ENCODE assay signal across 33 cellular contexts in the genomic region with DNA sequence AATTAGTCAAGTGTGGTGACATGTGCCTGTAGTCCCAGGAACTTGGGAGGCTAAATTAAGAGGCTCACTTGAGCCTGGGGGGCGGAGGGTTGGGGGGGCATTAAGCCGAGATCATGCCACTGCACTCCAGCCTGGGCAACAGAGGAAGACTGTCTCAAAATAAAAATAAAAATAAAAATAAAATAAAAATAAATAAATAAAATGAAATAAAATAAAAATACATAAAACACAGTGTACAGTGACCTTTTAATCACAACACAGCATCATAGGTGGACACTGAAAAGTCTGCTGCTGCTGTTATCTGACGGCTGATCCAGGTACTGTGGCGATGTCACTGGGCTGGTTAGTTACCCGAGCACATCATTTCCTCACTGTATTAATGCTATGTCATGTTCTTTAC.
"Had no signal": no experiment of that assay in that cellular context is flagged by ENCODE, and none has a peak within 500 bp of the region (broad histone marks: within the 10 kb centered on the region; RNA-seq: fewer than 3 reads in every experiment).

No MANE protein-coding gene starts in this region.

- H3K4me3 Mint-ChIP-seq: activated B cell treated with CpG ODN at 0.5 μM for 24 hours; activated CD8-positive, alpha-beta memory T cell treated with anti-CD3 and anti-CD28 coated beads, Interleukin-2, amount 10 ng/mL, durations not matched to agents 7 days and 5 days; activated CD8-positive, alpha-beta T cell treated with anti-CD3 and anti-CD28 coated beads for 36 hours; activated naive CD4-positive, alpha-beta T cell treated with anti-CD3 and anti-CD28 coated beads for 36 hours; activated naive CD4-positive, alpha-beta T cell treated with anti-CD3 and anti-CD28 coated beads, Interleukin-2, amount 50 U/mL, for 24 hours; activated naive CD8-positive, alpha-beta T cell treated with anti-CD3 and anti-CD28 coated beads for 36 hours; activated naive CD8-positive, alpha-beta T cell treated with anti-CD3 and anti-CD28 coated beads, Interleukin-2, amount 50 U/mL, for 24 hours; activated T-helper 1 cell treated with anti-CD3 and anti-CD28 coated beads, Interleukin-12 subunit alpha, Interleukin-12 subunit beta, Interleukin-2, Interleukin-4 antibody, amounts not matched to agents 30 ng/mL and 10 ng/mL and 1 ng/mL, durations not matched to agents 14 hours and 24 hours and 36 hours; effector memory CD8-positive, alpha-beta T cell had no signal

- H3K27me3 ChIP-seq: adrenal gland, body of pancreas, esophagus muscularis mucosa, foreskin keratinocyte, gastrocnemius medialis, heart right ventricle had no signal

- DNase-seq: activated B cell treated with CpG ODN at 0.5 μM for 24 hours; activated CD4-positive, alpha-beta T cell treated with anti-CD3 and anti-CD28 coated beads for 48 hours; activated CD4-positive, alpha-beta T cell treated with anti-CD3 and anti-CD28 coated beads, Interleukin-2, amount 50 U/mL, for 1 hour; activated CD4-positive, alpha-beta T cell treated with anti-CD3 and anti-CD28 coated beads, Interleukin-2, amount 50 U/mL, for 48 hours; activated CD8-positive, alpha-beta memory T cell treated with anti-CD3 and anti-CD28 coated beads, Interleukin-2, amount 10 ng/mL, durations not matched to agents 7 days and 5 days; activated CD8-positive, alpha-beta memory T cell treated with anti-CD3 and anti-CD28 coated beads, Interleukin-2, amount 50 U/mL, for 4 hours; activated CD8-positive, alpha-beta T cell treated with anti-CD3 and anti-CD28 coated beads for 36 hours; activated effector memory CD4-positive, alpha-beta T cell treated with anti-CD3 and anti-CD28 coated beads, Interleukin-2, amount 50 U/mL, for 16 hours; activated naive CD4-positive, alpha-beta T cell treated with anti-CD3 and anti-CD28 coated beads for 36 hours; activated naive CD8-positive, alpha-beta T cell treated with anti-CD3 and anti-CD28 coated beads for 36 hours; activated naive CD8-positive, alpha-beta T cell treated with anti-CD3 and anti-CD28 coated beads, Interleukin-2, amount 50 U/mL, for 24 hours; activated T-cell treated with anti-CD3 and anti-CD28 coated beads, Interleukin-2, amount 50 U/mL, for 1 hour; activated T-cell treated with anti-CD3 and anti-CD28 coated beads, Interleukin-2, amount 50 U/mL, for 48 hours; amygdala; aorta; body of pancreas; caudate nucleus; cortex of kidney; dermis blood vessel endothelial cell; effector CD4-positive, alpha-beta T cell; effector memory CD8-positive, alpha-beta T cell; foreskin keratinocyte; gastrocnemius medialis; glutamatergic neuron; heart right ventricle; T-helper 2 cell had no signal

- H3K4me3 ChIP-seq: adrenal gland, body of pancreas, esophagus muscularis mucosa, gastrocnemius medialis, heart right ventricle had no signal

- H3K36me3 ChIP-seq: adrenal gland had no signal

- H3K27ac ChIP-seq: body of pancreas, esophagus muscularis mucosa, foreskin keratinocyte, gastrocnemius medialis, heart right ventricle, VCaP had no signal

- H3K4me1 ChIP-seq: foreskin keratinocyte had no signal

- H3K9me3 ChIP-seq: adrenal gland, body of pancreas, esophagus muscularis mucosa, gastrocnemius medialis, heart right ventricle had no signal

- H3K27me3 Mint-ChIP-seq: activated B cell treated with CpG ODN at 0.5 μM for 24 hours; activated CD8-positive, alpha-beta memory T cell treated with anti-CD3 and anti-CD28 coated beads, Interleukin-2, amount 10 ng/mL, durations not matched to agents 7 days and 5 days; activated CD8-positive, alpha-beta T cell treated with anti-CD3 and anti-CD28 coated beads for 36 hours; activated naive CD4-positive, alpha-beta T cell treated with anti-CD3 and anti-CD28 coated beads, Interleukin-2, amount 50 U/mL, for 24 hours; activated naive CD8-positive, alpha-beta T cell treated with anti-CD3 and anti-CD28 coated beads for 36 hours; activated naive CD8-positive, alpha-beta T cell treated with anti-CD3 and anti-CD28 coated beads, Interleukin-2, amount 50 U/mL, for 24 hours; effector memory CD8-positive, alpha-beta T cell had no signal

- H3K9me3 Mint-ChIP-seq: activated B cell treated with CpG ODN at 0.5 μM for 24 hours; activated CD8-positive, alpha-beta T cell treated with anti-CD3 and anti-CD28 coated beads for 36 hours; activated naive CD4-positive, alpha-beta T cell treated with anti-CD3 and anti-CD28 coated beads for 36 hours; activated naive CD4-positive, alpha-beta T cell treated with anti-CD3 and anti-CD28 coated beads, Interleukin-2, amount 50 U/mL, for 24 hours; activated naive CD8-positive, alpha-beta T cell treated with anti-CD3 and anti-CD28 coated beads for 36 hours; activated naive CD8-positive, alpha-beta T cell treated with anti-CD3 and anti-CD28 coated beads, Interleukin-2, amount 50 U/mL, for 24 hours; activated T-helper 1 cell treated with anti-CD3 and anti-CD28 coated beads, Interleukin-12 subunit alpha, Interleukin-12 subunit beta, Interleukin-2, Interleukin-4 antibody, amounts not matched to agents 30 ng/mL and 10 ng/mL and 1 ng/mL, durations not matched to agents 14 hours and 24 hours and 36 hours; activated T-helper 2 cell treated with anti-CD3 and anti-CD28 coated beads, Interferon-gamma antibody, Interleukin-2, Interleukin-4, amounts not matched to agents 10 μg/mL and 5 μg/mL and 100 μg/mL, durations not matched to agents 14 hours and 24 hours and 36 hours; effector memory CD8-positive, alpha-beta T cell had no signal

- ATAC-seq: activated CD4-positive, CD25-positive, alpha-beta regulatory T cell treated with anti-CD3 and anti-CD28 coated beads, Interleukin-2, amount 50 U/mL, for 24 hours; activated CD8-positive, alpha-beta memory T cell treated with anti-CD3 and anti-CD28 coated beads, Interleukin-2, amount 10 ng/mL, durations not matched to agents 7 days and 5 days; activated CD8-positive, alpha-beta T cell treated with anti-CD3 and anti-CD28 coated beads for 36 hours; activated naive CD8-positive, alpha-beta T cell treated with anti-CD3 and anti-CD28 coated beads, Interleukin-2, amount 50 U/mL, for 24 hours; body of pancreas; effector memory CD8-positive, alpha-beta T cell; foreskin keratinocyte; gastrocnemius medialis; heart right ventricle had no signal

- H3K27ac Mint-ChIP-seq: activated B cell treated with CpG ODN at 0.5 μM for 24 hours; activated CD8-positive, alpha-beta T cell treated with anti-CD3 and anti-CD28 coated beads for 36 hours; activated naive CD4-positive, alpha-beta T cell treated with anti-CD3 and anti-CD28 coated beads for 36 hours; activated naive CD4-positive, alpha-beta T cell treated with anti-CD3 and anti-CD28 coated beads, Interleukin-2, amount 50 U/mL, for 24 hours; activated naive CD8-positive, alpha-beta T cell treated with anti-CD3 and anti-CD28 coated beads for 36 hours; activated naive CD8-positive, alpha-beta T cell treated with anti-CD3 and anti-CD28 coated beads, Interleukin-2, amount 50 U/mL, for 24 hours; activated T-helper 1 cell treated with anti-CD3 and anti-CD28 coated beads, Interleukin-12 subunit alpha, Interleukin-12 subunit beta, Interleukin-2, Interleukin-4 antibody, amounts not matched to agents 30 ng/mL and 10 ng/mL and 1 ng/mL, durations not matched to agents 14 hours and 24 hours and 36 hours; activated T-helper 2 cell treated with anti-CD3 and anti-CD28 coated beads, Interferon-gamma antibody, Interleukin-2, Interleukin-4, amounts not matched to agents 10 μg/mL and 5 μg/mL and 100 μg/mL, durations not matched to agents 14 hours and 24 hours and 36 hours had no signal
